In the genomic region with DNA sequence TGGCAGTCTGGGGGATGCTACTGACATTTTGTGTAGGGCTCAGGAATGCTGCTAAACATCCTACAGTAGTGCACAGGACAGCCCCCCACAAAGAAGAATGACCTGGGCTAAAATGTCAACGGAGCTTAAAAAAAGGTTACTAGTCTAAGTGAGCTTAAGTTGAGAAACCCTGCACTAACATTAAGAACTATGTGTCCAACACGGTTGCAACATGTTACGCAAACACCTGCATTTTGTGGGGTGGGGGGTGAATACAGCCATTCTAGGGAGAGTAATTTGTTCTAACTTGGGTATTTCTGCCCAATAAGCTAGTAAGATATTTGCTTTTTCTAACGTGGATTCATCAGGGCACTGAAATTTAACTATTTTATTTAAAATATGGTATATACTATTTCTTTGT, we compare ENCODE assay signal across 10 cellular contexts.
"Had no signal": no experiment of that assay in that cellular context is flagged by ENCODE, and none has a peak within 500 bp of the region (broad histone marks: within the 10 kb centered on the region; RNA-seq: fewer than 3 reads in every experiment).

No MANE protein-coding gene starts in this region.

- H3K4me3 Mint-ChIP-seq: activated naive CD4-positive, alpha-beta T cell treated with anti-CD3 and anti-CD28 coated beads, Interleukin-2, amount 50 U/mL, for 24 hours; endodermal cell; memory B cell had no signal

- H3K27ac ChIP-seq: thyroid gland had no signal

- H3K4me3 ChIP-seq: thyroid gland had no signal

- H3K36me3 Mint-ChIP-seq: activated naive CD4-positive, alpha-beta T cell treated with anti-CD3 and anti-CD28 coated beads, Interleukin-2, amount 50 U/mL, for 24 hours; memory B cell had no signal

- H3K9me3 Mint-ChIP-seq: activated naive CD4-positive, alpha-beta T cell treated with anti-CD3 and anti-CD28 coated beads, Interleukin-2, amount 50 U/mL, for 24 hours; endodermal cell had no signal

- H3K27me3 Mint-ChIP-seq: activated naive CD4-positive, alpha-beta T cell treated with anti-CD3 and anti-CD28 coated beads, Interleukin-2, amount 50 U/mL, for 24 hours had no signal

- DNase-seq: activated CD4-positive, alpha-beta T cell treated with anti-CD3 and anti-CD28 coated beads, Interleukin-2, amount 50 U/mL, for 1 hour; activated T-cell treated with anti-CD3 and anti-CD28 coated beads, Interleukin-2, amount 50 U/mL, for 1 hour; cerebellar nuclear complex; endodermal cell; hypothalamus; stimulated activated CD4-positive, alpha-beta T cell treated with anti-CD3 and anti-CD28 coated beads, Interleukin-15, amount 100 ng/mL, for 24 hours; thyroid gland had no signal

- H3K9me3 ChIP-seq: thyroid gland had no signal

- H3K27me3 ChIP-seq: thyroid gland had no signal

- ATAC-seq: esophagus mucosa had no signal

- H3K4me1 Mint-ChIP-seq: activated naive CD4-positive, alpha-beta T cell treated with anti-CD3 and anti-CD28 coated beads, Interleukin-2, amount 50 U/mL, for 24 hours; memory B cell had no signal

- H3K36me3 ChIP-seq: thyroid gland had no signal

- H3K27ac Mint-ChIP-seq: activated naive CD4-positive, alpha-beta T cell treated with anti-CD3 and anti-CD28 coated beads, Interleukin-2, amount 50 U/mL, for 24 hours; endodermal cell; memory B cell had no signal
